ENCODE assay signal across 7 cellular contexts in genomic region chr5:65100846-65101678, GRCh38.
A peak's percentile ranks its signal among the peaks of the same experiment; 100 is the strongest.
DNase-seq lines count a peak whose midpoint lies in the region; ATAC-seq and TF ChIP-seq lines count a peak whose summit lies in the region.

No MANE protein-coding gene starts in this region.

- TF ChIP-seq CTCF in breast epithelium (IDR thresholded peaks at IDR 0.05) = peak in 2 of 3 donors; percentile 30 to 36
- peak in 5 of 6 experiments; percentile 38 to 75 (median 70) for TF ChIP-seq CTCF in thyroid gland (IDR thresholded peaks at IDR 0.05)

- intact Hi-C loops in breast epithelium (cut with DNase I; ENCODE audit: low total_unique reads) = no loop called here
- intact Hi-C loops in thyroid gland (cut with DNase I) = loop anchor here (5.0 kb wide), 1 partner anchor 381 kb away; the partner anchor contains the start of gene ADAMTS6

- H3K27me3 ChIP-seq in breast epithelium (no peaks in the 10 kb centered on the region), thyroid gland (no peaks in the 10 kb centered on the region)

- no peak overlapping the region for H3K4me3 ChIP-seq in breast epithelium
- H3K4me3 ChIP-seq in thyroid gland (replicated peaks in 1 of 3) = no peak overlapping the region

- H3K36me3 ChIP-seq in breast epithelium = no peaks in the 10 kb centered on the region
- no peaks in the 10 kb centered on the region for H3K36me3 ChIP-seq in thyroid gland

- H3K9me3 ChIP-seq in breast epithelium = no peaks in the 10 kb centered on the region
- no peaks in the 10 kb centered on the region for H3K9me3 ChIP-seq in thyroid gland

- TF ChIP-seq POLR2A in breast epithelium (IDR thresholded peaks at IDR 0.05) (no peak), thyroid gland (IDR thresholded peaks at IDR 0.05) (no peak)

- H3K4me1 ChIP-seq in breast epithelium (no peaks in the 10 kb centered on the region), thyroid gland (peaks cover 4 to 8% of the 10 kb centered on the region in 2 donors)

- ATAC-seq in GM21723 (IDR thresholded peaks at IDR 0.05; ENCODE audit: unreplicated experiment) = no peak

- WGBS in thyroid gland, 2 donors = 52% methylated on average over 9 of the region's 9 CpGs

- peak; percentile 87 for DNase-seq in DMS53 (lab: John Stamatoyannopoulos, UW)
- peak; percentile 58 for DNase-seq in HK-2 (ENCODE audit: unreplicated experiment)
- peak; percentile 76 for DNase-seq in OCI-M1 (lab: John Stamatoyannopoulos, UW)
- no peak for DNase-seq in breast epithelium (ENCODE audit: low spot score in 2 of 2)
- peak; percentile 65 for DNase-seq in kidney glomerular epithelial cell (lab: John Stamatoyannopoulos, UW)
- DNase-seq in thyroid gland = peak; percentile 72 to 79

- no peak overlapping the region for H3K27ac ChIP-seq in breast epithelium
- no peak overlapping the region for H3K27ac ChIP-seq in thyroid gland

Comparison
In these comparisons a context has a peak if more than half of its experiments do, and no peak if none do; other contexts are left out.
1. DNase-seq: peak in DMS53 (single experiment), HK-2 (single experiment), OCI-M1 (single experiment), kidney glomerular epithelial cell (single experiment) and thyroid gland (2 of 2); none in breast epithelium (0 of 2).